ENCODE assay signal across 16 cellular contexts in the genomic region with DNA sequence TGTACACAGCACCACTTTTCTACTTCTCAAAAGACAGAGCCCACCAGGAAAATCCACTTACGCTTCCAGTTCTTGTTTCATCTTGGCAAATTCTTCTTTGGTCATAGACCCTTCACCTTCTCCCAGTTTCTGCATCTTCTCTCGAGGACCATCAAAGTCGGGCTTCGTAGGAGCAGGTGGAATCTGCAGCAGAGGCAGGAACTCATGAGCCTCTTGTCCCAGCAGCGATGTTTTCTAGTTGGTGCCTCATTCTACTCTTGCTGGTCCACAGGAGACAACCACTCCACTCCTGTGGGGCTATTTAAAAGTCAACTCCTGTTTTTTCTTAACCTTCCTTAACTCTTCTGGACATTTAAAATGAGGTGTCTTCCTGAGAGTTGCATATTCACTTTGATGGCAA. TPM values are rescaled to one million over a fixed set of nuclear protein-coding genes. Genes with fewer than 3 reads are reported as not detected.
DNase-seq lines count a peak whose midpoint lies in the region; ATAC-seq, FAIRE-seq and TF ChIP-seq lines count a peak whose summit lies in the region.
"Had no signal": no experiment of that assay in that cellular context is flagged by ENCODE, and none has a peak within 500 bp of the region (broad histone marks: within the 10 kb centered on the region; RNA-seq: fewer than 3 reads in every experiment).

No MANE protein-coding gene starts in this region.

- POLR2A ChIA-PET in HepG2 (lab: Yijun Ruan, JAX): interaction anchor here (1.8 kb wide), 1 partner anchor 13 kb away, joined by 5 read pairs; no protein-coding TSS in a partner anchor

- intact Hi-C loops in HepG2 (cut with micrococcal nuclease; ENCODE audit: unreplicated experiment) (no loop called here), right lobe of liver (cut with DNase I) (no loop called here), lower lobe of right lung (cut with DNase I) (no loop called here)

- H3K27me3 ChIP-seq in HepG2 (ENCODE audit: control insufficient read depth in 1 of 2, insufficient read depth in 2 of 2, low read length in 2 of 2) (no peaks in the 10 kb centered on the region), right lobe of liver (no peaks in the 10 kb centered on the region), lower lobe of right lung (ENCODE audit: low read depth) (no peaks in the 10 kb centered on the region)

- TF ChIP-seq EP300 in HepG2 (IDR thresholded peaks at IDR 0.05; ENCODE audit: low read depth in 2 of 2, low read length in 2 of 2) (no peak), HepG2 (CRISPR knock-in tag; IDR thresholded peaks at IDR 0.05; ENCODE audit: borderline replicate concordance) (no peak)

- no peak overlapping the region for H3K9ac ChIP-seq in HepG2 (ENCODE audit: insufficient read depth, low read depth, low read length)

- no TSS peak for BruUV-seq in HepG2 (replicated peaks; lab: Mats Ljungman, UMichigan)

- H3K27ac ChIP-seq in HepG2 (ENCODE audit: extremely low read length, insufficient read depth, low read length): peak overlapping the region; percentile 7
- no peak overlapping the region for H3K27ac ChIP-seq in right lobe of liver
- peak overlapping the region; percentile 100; the same call in 1 of the 2 replicates for H3K27ac ChIP-seq in VCaP
- peak overlapping the region; percentile 25 for H3K27ac ChIP-seq in lower lobe of right lung

- ATAC-seq in HepG2 (no peak), right lobe of liver (no peak), lower lobe of right lung (no peak), GM21360 (IDR thresholded peaks at IDR 0.05; ENCODE audit: unreplicated experiment) (no peak), GM21526 (IDR thresholded peaks at IDR 0.05; ENCODE audit: low FRiP score, unreplicated experiment) (no peak)
- ATAC-seq: CD8-positive, alpha-beta T cell; Panc1 had no signal

- H3K9me3 ChIP-seq in HepG2 (ENCODE audit: low read length) (no peaks in the 10 kb centered on the region), right lobe of liver (no peaks in the 10 kb centered on the region), lower lobe of right lung (no peaks in the 10 kb centered on the region)

- H3K4me2 ChIP-seq in HepG2 (ENCODE audit: low read depth, low read length): no peak overlapping the region

- no peak for DNase-seq in HepG2 (ENCODE audit: low spot score)
- no peak for DNase-seq in right lobe of liver
- no peak for DNase-seq in lower lobe of right lung
- DNase-seq in DMS114 treated with DMSO at 0.1 percent for 48 hours (lab: John Stamatoyannopoulos, UW; ENCODE audit: unreplicated experiment): no peak
- DNase-seq: ACHN; CD8-positive, alpha-beta T cell; H7; MV-4-11; NCI-H1436; NCI-H2029 treated with DMSO at 0.1 percent for 48 hours; NCI-H510A; Right ventricle myocardium superior had no signal

- peaks cover 67% of the 10 kb centered on the region for H3K4me1 ChIP-seq in HepG2 (ENCODE audit: insufficient read depth, low read length)
- peaks cover 0 to 26% (median 5%) of the 10 kb centered on the region in 4 donors for H3K4me1 ChIP-seq in right lobe of liver
- H3K4me1 ChIP-seq in lower lobe of right lung: peaks cover 35% of the 10 kb centered on the region

- TF ChIP-seq POLR2A in HepG2 (IDR thresholded peaks at IDR 0.05; ENCODE audit: insufficient read depth in 1 of 2, low read depth in 2 of 2, low read length in 2 of 2) (peak in 1 of 2 experiments; percentile 7; a peak in 1 of 4 replicates), right lobe of liver (IDR thresholded peaks at IDR 0.05) (no peak)

- no peak overlapping the region for H2AFZ ChIP-seq in HepG2 (ENCODE audit: low read length)

- in situ Hi-C loops in HepG2 (cut with HindIII; ENCODE audit: extremely low pct_ligation_motif_present, low pct_unique_long_range_greater_than_20kb): no loop called here

- peaks cover 61% of the 10 kb centered on the region for H4K20me1 ChIP-seq in HepG2 (ENCODE audit: insufficient read depth, low read length)

- H3K4me3 ChIP-seq in HepG2 (replicated peaks in 1 of 3; ENCODE audit: insufficient read depth in 1 of 3, low read depth in 2 of 3, low read length in 3 of 3) (no peak overlapping the region), right lobe of liver (no peak overlapping the region), lower lobe of right lung (no peak overlapping the region)

- TF ChIP-seq CTCF in HepG2 (CRISPR knock-in tag; IDR thresholded peaks at IDR 0.05) (no peak), right lobe of liver (IDR thresholded peaks at IDR 0.05) (no peak), VCaP (conservative IDR thresholded peaks at IDR 0.05) (no peak), lower lobe of right lung (IDR thresholded peaks at IDR 0.05) (no peak)

- TF ChIP-seq RAD21 in HepG2 (CRISPR knock-in tag; IDR thresholded peaks at IDR 0.05): no peak

- peaks cover 97% of the 10 kb centered on the region for H3K79me2 ChIP-seq in HepG2 (ENCODE audit: insufficient read depth, low read length)

- WGBS in HepG2 (ENCODE audit: low lambda C conversion rate): 97% methylated on average over 5 of the region's 5 CpGs
- WGBS in right lobe of liver (ENCODE audit: insufficient coverage, low coverage, low lambda C conversion rate, missing lambda C conversion rate): 92% methylated on average over 5 of the region's 5 CpGs

- no peak for FAIRE-seq in HepG2 (lab: Jason Lieb, UNC)

- CTCF ChIA-PET in HepG2 (lab: Yijun Ruan, JAX; ENCODE audit: low intra/inter-chr PET ratio, low total read pairs): no interaction called here

- H3K36me3 ChIP-seq in HepG2 (replicated peaks in 1 of 2; ENCODE audit: control insufficient read depth in 1 of 2, insufficient read depth in 2 of 2, low read length in 2 of 2) (peaks cover 55 to 80% of the 10 kb centered on the region in 2 experiments), right lobe of liver (peaks cover 0 to 66% (median 31%) of the 10 kb centered on the region in 4 donors), lower lobe of right lung (peaks cover 78% of the 10 kb centered on the region)

TF ChIP-seq in HepG2, 621 proteins besides CTCF, POLR2A, EP300 and RAD21 (continues in another document):
- TF ChIP-seq RBM22 (optimal IDR thresholded peaks at IDR 0.05; ENCODE audit: low read length): peak; percentile 92
- no peak for TF ChIP-seq ZNF563 (CRISPR knock-in tag; IDR thresholded peaks at IDR 0.05)
- TF ChIP-seq MTF1 (CRISPR knock-in tag; IDR thresholded peaks at IDR 0.05): no peak
- TF ChIP-seq KLF13 (CRISPR knock-in tag; IDR thresholded peaks at IDR 0.05): no peak
- no peak for TF ChIP-seq ZNF530 (CRISPR knock-in tag; IDR thresholded peaks at IDR 0.05; ENCODE audit: low read depth)
- 0 out of 2 replicates have a peak, but pooled peaks have one; percentile 2 for TF ChIP-seq ZSCAN22 (CRISPR knock-in tag; IDR thresholded peaks at IDR 0.05)

RNA-seq across cellular contexts. Expression of a gene that starts 14.7 kb away (rescaled TPM):
- 1,040 and 1,306 TPM in 2 replicates for total RNA-seq in HepG2 (2016; rRNA removed; fragmentation: Illumina TruSeq; extraction: Trizol)
- total RNA-seq in HepG2 (2016; cell fraction: cytosol; rRNA removed; fragmentation: Illumina TruSeq; extraction: Trizol; ENCODE audit: low read depth): 667 and 747 TPM in 2 replicates
- total RNA-seq in HepG2 (2016; cell fraction: insoluble cytoplasmic fraction; rRNA removed; fragmentation: Illumina TruSeq; extraction: Trizol): 1,050 and 1,299 TPM in 2 replicates
- 1,275 and 1,485 TPM in 2 replicates for total RNA-seq in HepG2 (2016; cell fraction: membrane; rRNA removed; fragmentation: Illumina TruSeq; extraction: Trizol)
- total RNA-seq in HepG2 (2016; cell fraction: nucleus; rRNA removed; fragmentation: Illumina TruSeq; extraction: Trizol): 908 and 989 TPM in 2 replicates
- polyA plus RNA-seq in HepG2 (2011; rRNA removed): 448 and 664 TPM in 2 replicates
- 385 and 413 TPM in 2 replicates for polyA plus RNA-seq in HepG2 (2011; cell fraction: cytosol; rRNA removed)
- polyA plus RNA-seq in HepG2 (2011; cell fraction: nucleus; rRNA removed): 462 and 532 TPM in 2 replicates
- polyA plus RNA-seq in HepG2 (2012): 554 and 823 TPM in 2 replicates
- polyA plus RNA-seq in HepG2 (2016; cell fraction: cytosol; fragmentation: Illumina TruSeq; extraction: Trizol; ENCODE audit: low read depth): 567 and 609 TPM in 2 replicates
- polyA plus RNA-seq in HepG2 (2016; cell fraction: insoluble cytoplasmic fraction; fragmentation: Illumina TruSeq; extraction: Trizol; ENCODE audit: low read depth): 1,268 and 1,299 TPM in 2 replicates
- polyA plus RNA-seq in HepG2 (2016; cell fraction: membrane; fragmentation: Illumina TruSeq; extraction: Trizol; ENCODE audit: low read depth): 1,062 and 1,196 TPM in 2 replicates
- 1,466 and 1,524 TPM in 2 replicates for polyA plus RNA-seq in HepG2 (2016; cell fraction: nucleus; fragmentation: Illumina TruSeq; extraction: Trizol; ENCODE audit: insufficient read depth, low read depth)
- 79.2 and 575 TPM in 2 replicates for polyA minus RNA-seq in HepG2 (2011; rRNA and poly(A)+ RNA removed; ENCODE audit: low replicate concordance)
- polyA minus RNA-seq in HepG2 (2011; cell fraction: cytosol; rRNA and poly(A)+ RNA removed): 326 and 349 TPM in 2 replicates
- 855 and 898 TPM in 2 replicates for polyA minus RNA-seq in HepG2 (2011; cell fraction: nucleus; rRNA and poly(A)+ RNA removed)
- 10 to 100 TPM; 32.6 to 74.5 (median 46.0) TPM for total RNA-seq in right lobe of liver
- 102 TPM for total RNA-seq in lower lobe of right lung

RNA-seq across cellular contexts. Expression of a gene that starts 14.9 kb away (rescaled TPM):
- total RNA-seq in HepG2 (2016; rRNA removed; fragmentation: Illumina TruSeq; extraction: Trizol) (66.6 and 79.5 TPM in 2 replicates), right lobe of liver (1 to 10 TPM; 6.0 to 8.4 (median 7.5) TPM), lower lobe of right lung (11.3 TPM)
- total RNA-seq in HepG2 (2016; cell fraction: cytosol; rRNA removed; fragmentation: Illumina TruSeq; extraction: Trizol; ENCODE audit: low read depth): 15.1 and 18.2 TPM in 2 replicates
- total RNA-seq in HepG2 (2016; cell fraction: insoluble cytoplasmic fraction; rRNA removed; fragmentation: Illumina TruSeq; extraction: Trizol): 62.8 and 78.1 TPM in 2 replicates
- 41.7 and 44.4 TPM in 2 replicates for total RNA-seq in HepG2 (2016; cell fraction: membrane; rRNA removed; fragmentation: Illumina TruSeq; extraction: Trizol)
- total RNA-seq in HepG2 (2016; cell fraction: nucleus; rRNA removed; fragmentation: Illumina TruSeq; extraction: Trizol): 67.8 and 71.1 TPM in 2 replicates
- polyA plus RNA-seq in HepG2 (2011; rRNA removed): 24.8 and 36.7 TPM in 2 replicates
- 17.2 and 20.9 TPM in 2 replicates for polyA plus RNA-seq in HepG2 (2011; cell fraction: cytosol; rRNA removed)
- 18.4 and 19.3 TPM in 2 replicates for polyA plus RNA-seq in HepG2 (2011; cell fraction: nucleus; rRNA removed)
- 31.5 and 47.5 TPM in 2 replicates for polyA plus RNA-seq in HepG2 (2012)
- polyA plus RNA-seq in HepG2 (2016; cell fraction: cytosol; fragmentation: Illumina TruSeq; extraction: Trizol; ENCODE audit: low read depth): 14.4 and 14.8 TPM in 2 replicates
- polyA plus RNA-seq in HepG2 (2016; cell fraction: insoluble cytoplasmic fraction; fragmentation: Illumina TruSeq; extraction: Trizol; ENCODE audit: low read depth): 84.4 and 86.8 TPM in 2 replicates
- polyA plus RNA-seq in HepG2 (2016; cell fraction: membrane; fragmentation: Illumina TruSeq; extraction: Trizol; ENCODE audit: low read depth): 29.4 and 31.2 TPM in 2 replicates
- 117 TPM in 2 replicates for polyA plus RNA-seq in HepG2 (2016; cell fraction: nucleus; fragmentation: Illumina TruSeq; extraction: Trizol; ENCODE audit: insufficient read depth, low read depth)
- 14.2 and 14.9 TPM in 2 replicates for polyA minus RNA-seq in HepG2 (2011; rRNA and poly(A)+ RNA removed; ENCODE audit: low replicate concordance)
- polyA minus RNA-seq in HepG2 (2011; cell fraction: cytosol; rRNA and poly(A)+ RNA removed): 30.8 and 31.4 TPM in 2 replicates
- 48.9 and 53.8 TPM in 2 replicates for polyA minus RNA-seq in HepG2 (2011; cell fraction: nucleus; rRNA and poly(A)+ RNA removed)

Comparison
In these comparisons a context has a peak if more than half of its experiments do, and no peak if none do; other contexts are left out.
1. H3K27ac ChIP-seq: peak in HepG2 (single experiment), VCaP (single experiment) and lower lobe of right lung (single experiment); none in right lobe of liver (0 of 3).